Comparison of ENCODE assay signal across 1 cellular context in genomic region chr3:131401978-131402377, GRCh38.
TF ChIP-seq lines count a peak whose summit lies in the region.

No MANE protein-coding gene starts in this region.

TF ChIP-seq in endothelial cell of umbilical vein, 7 proteins besides CTCF, POLR2A, EP300 and RAD21:
- TF ChIP-seq POLR2AphosphoS5 (IDR thresholded peaks at IDR 0.05; ENCODE audit: insufficient read depth, low read depth, low read length) (no peak), MYC (IDR thresholded peaks at IDR 0.05; ENCODE audit: low read depth, low read length) (no peak), JUN (IDR thresholded peaks at IDR 0.05; ENCODE audit: borderline replicate concordance, insufficient read depth, insufficient read length, low read depth) (no peak), MAX (IDR thresholded peaks at IDR 0.05; ENCODE audit: insufficient read depth, insufficient read length) (no peak), EZH2 (IDR thresholded peaks at IDR 0.05; ENCODE audit: borderline replicate concordance, low read depth, low read length, severe bottlenecking) (no peak), FOS (IDR thresholded peaks at IDR 0.05; ENCODE audit: borderline replicate concordance, insufficient read depth, low read length) (no peak), GATA2 (IDR thresholded peaks at IDR 0.05; ENCODE audit: insufficient read depth, insufficient read length, low read depth, low read length) (no peak)
